In the genomic region with DNA sequence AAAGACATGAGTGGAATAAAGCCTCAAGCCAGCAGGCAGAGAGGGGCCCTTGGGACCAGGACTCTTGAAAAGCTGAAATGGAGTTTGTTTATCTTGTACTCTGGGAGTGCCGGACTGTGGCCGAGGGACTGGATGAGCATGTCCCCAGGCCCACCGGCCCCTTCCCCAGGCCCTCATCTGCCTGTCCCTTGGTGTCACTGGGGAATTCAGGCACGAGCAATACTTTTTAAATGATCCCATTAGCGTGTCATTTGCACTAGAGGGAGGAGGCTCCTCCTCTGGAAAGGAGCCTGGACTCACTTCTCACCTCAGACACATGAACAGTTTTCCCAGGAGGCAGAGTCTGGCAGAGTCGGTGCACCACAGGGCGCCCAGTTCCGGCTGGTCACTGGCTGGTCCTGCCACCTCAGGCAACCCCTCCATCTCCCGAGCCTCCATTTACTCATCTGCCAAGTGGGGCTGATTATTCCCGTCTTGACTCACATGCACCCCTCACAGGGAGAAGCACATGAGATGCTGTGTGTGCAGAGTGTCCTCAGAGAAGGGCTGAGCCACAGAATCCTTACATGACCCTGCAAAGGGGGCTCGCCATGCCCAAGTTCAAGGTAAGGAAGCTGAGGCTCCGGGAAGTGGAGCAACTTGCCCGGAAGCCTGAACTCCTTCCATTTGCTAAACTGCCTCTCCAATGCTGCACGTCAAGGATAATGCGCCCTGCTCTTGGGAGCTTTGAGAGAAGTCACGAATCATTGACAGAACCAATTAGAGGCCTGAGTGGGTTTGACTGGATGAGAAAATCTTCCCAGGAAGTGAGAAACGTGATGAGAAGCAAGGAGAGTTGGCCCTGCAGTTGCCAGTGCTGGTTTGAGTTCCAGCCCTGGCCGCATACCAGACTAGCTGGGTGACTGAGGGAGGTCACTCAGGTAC, we compare ENCODE assay signal across 1 cellular context.
TF ChIP-seq lines count a peak whose summit lies in the region.

No MANE protein-coding gene starts in this region.

TF ChIP-seq in WTC11, 78 proteins besides CTCF, POLR2A, EP300 and RAD21:
- no peak for TF ChIP-seq ZNF219 (CRISPR knock-in tag; IDR thresholded peaks at IDR 0.05; ENCODE audit: borderline replicate concordance)
- no peak for TF ChIP-seq PRDM15 (CRISPR knock-in tag; IDR thresholded peaks at IDR 0.05)
- no peak for TF ChIP-seq ZNF416 (CRISPR knock-in tag; IDR thresholded peaks at IDR 0.05)
- TF ChIP-seq ELF4 (CRISPR knock-in tag; IDR thresholded peaks at IDR 0.05; ENCODE audit: low read depth): no peak
- no peak for TF ChIP-seq ZNF423 (CRISPR knock-in tag; IDR thresholded peaks at IDR 0.05)
- no peak for TF ChIP-seq ZNF263 (CRISPR knock-in tag; IDR thresholded peaks at IDR 0.05; ENCODE audit: low read depth)
- TF ChIP-seq ATF3 (CRISPR knock-in tag; conservative IDR thresholded peaks at IDR 0.05): no peak
- TF ChIP-seq MYBL2 (CRISPR knock-in tag; IDR thresholded peaks at IDR 0.05): no peak
- no peak for TF ChIP-seq MXD4 (CRISPR knock-in tag; IDR thresholded peaks at IDR 0.05; ENCODE audit: borderline replicate concordance)
- TF ChIP-seq CREB1 (CRISPR knock-in tag; IDR thresholded peaks at IDR 0.05): no peak
- no peak for TF ChIP-seq ETV6 (CRISPR knock-in tag; IDR thresholded peaks at IDR 0.05)
